In the genomic region with DNA sequence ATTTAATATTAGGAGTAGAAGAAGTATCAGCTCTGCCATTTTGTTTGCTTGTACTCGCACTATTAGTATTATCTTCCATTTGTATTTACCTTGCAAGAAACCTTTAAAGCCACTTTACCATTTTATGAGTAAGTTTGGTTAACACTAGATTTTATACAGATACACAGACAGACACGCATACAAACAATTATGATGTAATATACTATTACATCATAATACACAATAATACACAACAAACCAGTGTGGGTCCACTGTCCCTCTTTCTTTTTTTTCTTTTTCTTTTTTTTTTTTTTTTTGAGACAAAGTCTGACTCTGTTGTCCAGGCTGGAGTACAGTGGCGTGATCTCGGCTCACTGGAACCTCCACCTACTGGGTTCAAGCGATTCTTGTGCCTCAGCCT, we compare ENCODE assay signal across 27 cellular contexts.
"Had no signal": no experiment of that assay in that cellular context is flagged by ENCODE, and none has a peak within 500 bp of the region (broad histone marks: within the 10 kb centered on the region; RNA-seq: fewer than 3 reads in every experiment).

No MANE protein-coding gene starts in this region.

- H3K4me3 ChIP-seq: stomach, suprapubic skin, testis, thoracic aorta, thyroid gland, tibial artery, tibial nerve, transverse colon, upper lobe of left lung, upper lobe of right lung, uterus, vagina had no signal

- H3K4me1 ChIP-seq: testis, tibial nerve, upper lobe of left lung, upper lobe of right lung, uterus had no signal

- H3K27me3 ChIP-seq: stomach, suprapubic skin, testis, thyroid gland, tibial artery, tibial nerve, transverse colon, upper lobe of left lung, upper lobe of right lung, uterus, vagina had no signal

- H3K9me3 ChIP-seq: stomach, suprapubic skin, testis, thoracic aorta, thyroid gland, tibial artery, tibial nerve, transverse colon, upper lobe of left lung, upper lobe of right lung, uterus, vagina had no signal

- H3K36me3 ChIP-seq: stomach, suprapubic skin, thoracic aorta, thyroid gland, tibial artery, tibial nerve, transverse colon, upper lobe of left lung, upper lobe of right lung, uterus, vagina had no signal

- ATAC-seq: stimulated activated effector memory CD8-positive, alpha-beta T cell treated with anti-CD3 and anti-CD28 coated beads, Interleukin-12 subunit alpha, Interleukin-12 subunit beta, amount 100 ng/mL, for 72 hours; stimulated activated memory B cell treated with anti-CD40 and anti-IgM and Interleukin-4, amounts not matched to agents 10 μg/mL and 1 μg/mL and 100 μg/mL, for 72 hours; stimulated activated naive B cell treated with anti-CD40 and anti-IgM and Interleukin-4, amounts not matched to agents 10 μg/mL and 1 μg/mL and 100 μg/mL, for 72 hours; stimulated activated naive CD8-positive, alpha-beta T cell treated with anti-CD3 and anti-CD28 coated beads, Interleukin-15, amount 100 ng/mL, for 72 hours; stimulated activated naive CD8-positive, alpha-beta T cell treated with anti-CD3 and anti-CD28 coated beads, Interleukin-15, Interleukin-2, amounts not matched to agents 100 U/mL and 50 U/mL, for 24 hours; upper lobe of right lung had no signal

- H3K27ac ChIP-seq: stomach, suprapubic skin, testis, thoracic aorta, tibial artery, tibial nerve, transverse colon, upper lobe of left lung, upper lobe of right lung, uterus, vagina had no signal

- FAIRE-seq: urothelium cell line had no signal

- DNase-seq: stimulated activated CD4-positive, alpha-beta T cell treated with anti-CD3 and anti-CD28 coated beads, Interleukin-2, amount 100 ng/mL, for 48 hours; stimulated activated CD4-positive, alpha-beta T cell treated with anti-CD3 and anti-CD28 coated beads, Interleukin-4, amount 100 ng/mL, for 1 hour; stimulated activated CD4-positive, alpha-beta T cell treated with anti-CD3 and anti-CD28 coated beads, Interleukin-4, amount 100 ng/mL, for 24 hours; stimulated activated CD4-positive, alpha-beta T cell treated with anti-CD3 and anti-CD28 coated beads, Interleukin-4, amount 100 ng/mL, for 4 hours; stimulated activated CD8-positive, alpha-beta memory T cell treated with anti-CD3 and anti-CD28 coated beads, Interleukin-4, amount 100 ng/mL, for 48 hours; stimulated activated naive B cell treated with anti-CD40 and anti-IgM and Interleukin-4, amounts not matched to agents 10 μg/mL and 1 μg/mL and 100 μg/mL, for 72 hours; stimulated activated naive CD4-positive, alpha-beta T cell; stimulated activated naive CD4-positive, alpha-beta T cell treated with Interleukin-2 at 50 U/mL for 16 hours; stimulated activated naive CD8-positive, alpha-beta T cell treated with anti-CD3 and anti-CD28 coated beads, Interleukin-15, amount 100 ng/mL, for 72 hours; stimulated activated naive CD8-positive, alpha-beta T cell treated with anti-CD3 and anti-CD28 coated beads, Interleukin-15, Interleukin-2, amounts not matched to agents 100 U/mL and 50 U/mL, for 24 hours; stomach; substantia nigra; testis; thyroid gland; tibial artery; transverse colon; trophoblast cell; upper lobe of left lung; upper lobe of right lung; uterus had no signal
